Comparison of ENCODE assay signal across 8 cellular contexts in the genomic region with DNA sequence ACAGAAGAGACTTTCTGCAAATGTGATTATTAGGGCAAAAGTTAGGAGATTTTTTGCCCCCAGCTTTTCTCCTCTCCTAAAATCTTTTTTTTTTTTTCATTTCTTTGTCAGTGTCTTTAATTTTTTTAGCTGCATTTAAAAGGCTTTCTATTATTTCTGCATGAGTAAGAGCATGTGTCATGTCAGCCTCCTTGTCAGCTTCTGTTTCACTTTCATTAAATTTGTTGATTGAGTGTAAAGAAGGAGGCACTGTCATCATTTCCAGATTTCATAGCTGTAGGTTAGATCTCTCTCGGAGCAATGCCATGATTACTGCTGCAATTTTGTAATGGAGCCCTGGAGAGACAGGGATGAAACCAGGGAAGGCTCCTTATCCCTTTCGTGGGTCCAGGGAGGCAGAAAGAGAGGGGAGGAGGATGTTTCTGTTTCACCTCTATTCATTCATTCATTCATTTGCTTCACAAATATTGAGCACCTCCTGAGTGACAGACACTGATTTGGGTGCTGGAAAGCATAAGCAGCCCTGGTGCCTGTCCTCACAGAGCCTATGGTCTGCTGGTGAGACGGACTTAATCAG. TPM values are rescaled to one million over a fixed set of nuclear protein-coding genes. Genes with fewer than 3 reads are reported as not detected.
A peak's percentile ranks its signal among the peaks of the same experiment; 100 is the strongest.
DNase-seq lines count a peak whose midpoint lies in the region; ATAC-seq and TF ChIP-seq lines count a peak whose summit lies in the region.

No MANE protein-coding gene starts in this region.

- H3K9me2 ChIP-seq in MM.1S (replicated peaks; ENCODE audit: insufficient read depth, low read length): no peaks in the 10 kb centered on the region

- peak overlapping the region; percentile 75 for H2AFZ ChIP-seq in MM.1S (ENCODE audit: low read length)

- H3K9me3 ChIP-seq in MM.1S (replicated peaks; ENCODE audit: insufficient read depth, low read length): no peaks in the 10 kb centered on the region

- H3K4me1 Mint-ChIP-seq in naive B cell (peaks cover 12 to 17% (median 14%) of the 10 kb centered on the region in 3 donors), glutamatergic neuron (ENCODE audit: low read depth, unreplicated experiment) (no peaks in the 10 kb centered on the region), endothelial cell (ENCODE audit: unreplicated experiment) (peaks cover 10% of the 10 kb centered on the region)

- H3K4me1 ChIP-seq in MM.1S (ENCODE audit: low read length): peaks cover 13% of the 10 kb centered on the region

- H3K4me2 ChIP-seq in MM.1S (ENCODE audit: low read depth, low read length): peak overlapping the region; percentile 82

- ATAC-seq in GM18873 (IDR thresholded peaks at IDR 0.05; ENCODE audit: low FRiP score, unreplicated experiment): peak; percentile 64
- ATAC-seq in naive B cell (ENCODE audit: low read depth in 2 of 2): peak; percentile 71 to 85

- H3K9me3 Mint-ChIP-seq in naive B cell (no peaks in the 10 kb centered on the region), glutamatergic neuron (ENCODE audit: unreplicated experiment) (no peaks in the 10 kb centered on the region), endothelial cell (ENCODE audit: unreplicated experiment) (no peaks in the 10 kb centered on the region)

- no peaks in the 10 kb centered on the region for H3F3A ChIP-seq in MM.1S (ENCODE audit: insufficient read depth, low read length)

- no peaks in the 10 kb centered on the region for H4K20me1 ChIP-seq in MM.1S (ENCODE audit: insufficient read depth, low read length)

- peak overlapping the region in 7 of 8 donors; percentile 16 to 77 (median 52) for H3K4me3 Mint-ChIP-seq in naive B cell
- H3K4me3 Mint-ChIP-seq in glutamatergic neuron (ENCODE audit: unreplicated experiment): no peak overlapping the region
- H3K4me3 Mint-ChIP-seq in endothelial cell (ENCODE audit: unreplicated experiment): no peak overlapping the region

- no peaks in the 10 kb centered on the region for H3K27me3 ChIP-seq in MM.1S (replicated peaks; ENCODE audit: insufficient read depth, low read length)

- peak overlapping the region; percentile 33; the same call in 1 of the 2 replicates for H3K27ac ChIP-seq in MM.1S (ENCODE audit: low read length)

- H3K36me3 Mint-ChIP-seq in naive B cell (no peaks in the 10 kb centered on the region), glutamatergic neuron (ENCODE audit: unreplicated experiment) (no peaks in the 10 kb centered on the region), endothelial cell (ENCODE audit: low read depth, unreplicated experiment) (no peaks in the 10 kb centered on the region)

- H3K27me3 Mint-ChIP-seq in naive B cell: no peaks in the 10 kb centered on the region
- no peaks in the 10 kb centered on the region for H3K27me3 Mint-ChIP-seq in glutamatergic neuron (ENCODE audit: unreplicated experiment)
- H3K27me3 Mint-ChIP-seq in endothelial cell (ENCODE audit: unreplicated experiment): no peaks in the 10 kb centered on the region

- H3K27ac Mint-ChIP-seq in naive B cell (peak overlapping the region in 5 of 6 donors; percentile 33 to 94 (median 82)), glutamatergic neuron (ENCODE audit: unreplicated experiment) (no peak overlapping the region), endothelial cell (ENCODE audit: unreplicated experiment) (no peak overlapping the region)

- peak overlapping the region; percentile 45; the same call in 1 of the 2 replicates for H3K9ac ChIP-seq in MM.1S (ENCODE audit: low read length)

- DNase-seq in HCEC 1CT (peak; percentile 14), MM.1S (peak; percentile 73), naive B cell (peak; percentile 19), SIG-M5 treated with dmso at 0.1 percent for 504 hours (lab: John Stamatoyannopoulos, UW; ENCODE audit: unreplicated experiment) (no peak), glutamatergic neuron (no peak), LoVo (ENCODE audit: low spot score) (no peak), endothelial cell (ENCODE audit: low spot score) (no peak)

- peak overlapping the region; percentile 47 for H3K4me3 ChIP-seq in MM.1S (ENCODE audit: low read length)

- TF ChIP-seq CTCF in MM.1S (IDR thresholded peaks at IDR 0.05; ENCODE audit: low read length): no peak
- no peak for TF ChIP-seq CTCF in glutamatergic neuron (IDR thresholded peaks at IDR 0.05; ENCODE audit: partially characterized antibody, unreplicated experiment)
- TF ChIP-seq CTCF in endothelial cell (IDR thresholded peaks at IDR 0.05; ENCODE audit: unreplicated experiment): no peak

- no peaks in the 10 kb centered on the region for H3K36me3 ChIP-seq in MM.1S (replicated peaks; ENCODE audit: insufficient read depth, low read length)

- H3K79me2 ChIP-seq in MM.1S (ENCODE audit: low read length): no peaks in the 10 kb centered on the region

RNA-seq across cellular contexts. Expression of gene SGMS1, which starts 13.3 kb away (rescaled TPM):
- polyA plus RNA-seq in naive B cell (ENCODE audit: low read depth in 6 of 6): 10 to 100 TPM; 14.2 to 21.7 (median 16.7) TPM
- total RNA-seq in glutamatergic neuron (ENCODE audit: unreplicated experiment) (24.1 TPM), endothelial cell (ENCODE audit: unreplicated experiment) (12.4 TPM)

Comparison
In these comparisons a context has a peak if more than half of its experiments do, and no peak if none do; other contexts are left out.
1. DNase-seq: peak in HCEC 1CT (single experiment), MM.1S (single experiment) and naive B cell (single experiment); none in SIG-M5 treated with dmso at 0.1 percent for 504 hours (single experiment), glutamatergic neuron (single experiment), LoVo (single experiment) and endothelial cell (single experiment).
2. H3K27ac Mint-ChIP-seq: peak in naive B cell (5 of 6); none in glutamatergic neuron (single experiment) and endothelial cell (single experiment).
3. H3K4me3 Mint-ChIP-seq: peak in naive B cell (7 of 8); none in glutamatergic neuron (single experiment) and endothelial cell (single experiment).